Comparison of ENCODE assay signal across 9 cellular contexts in genomic region chr18:47254341-47254939, GRCh38. TPM values are rescaled to one million over a fixed set of nuclear protein-coding genes. Genes with fewer than 3 reads are reported as not detected.
A peak's percentile ranks its signal among the peaks of the same experiment; 100 is the strongest.
DNase-seq lines count a peak whose midpoint lies in the region; ATAC-seq and TF ChIP-seq lines count a peak whose summit lies in the region.
"Had no signal": no experiment of that assay in that cellular context is flagged by ENCODE, and none has a peak within 500 bp of the region (broad histone marks: within the 10 kb centered on the region; RNA-seq: fewer than 3 reads in every experiment).

No MANE protein-coding gene starts in this region.

- TF ChIP-seq CTCF in mucosa of descending colon (IDR thresholded peaks at IDR 0.05), result no peak

- intact Hi-C loops in mucosa of descending colon (cut with DNase I, micrococcal nuclease), result no loop called here

- DNase-seq in GM03348 (ENCODE audit: low spot score), result peak; percentile 50
- peak; percentile 43 for DNase-seq in M059J (ENCODE audit: low read depth)
- DNase-seq in dermis blood vessel endothelial cell, result peak; percentile 69
- peak in 2 of 3 donors; percentile 42 to 56 for DNase-seq in mucosa of descending colon
- DNase-seq in NCI-H1694 (lab: John Stamatoyannopoulos, UW), result no peak
- DNase-seq: naive B cell had no signal

- no peak overlapping the region for H3K4me3 ChIP-seq in mucosa of descending colon

- no peaks in the 10 kb centered on the region for H3K9me3 ChIP-seq in mucosa of descending colon

- no peak for ATAC-seq in mucosa of descending colon
- ATAC-seq in HG03097 (IDR thresholded peaks at IDR 0.05; ENCODE audit: low FRiP score, unreplicated experiment), result no peak
- ATAC-seq in HG02840 (IDR thresholded peaks at IDR 0.05; ENCODE audit: low FRiP score, unreplicated experiment), result no peak
- ATAC-seq in HG03280 (IDR thresholded peaks at IDR 0.05; ENCODE audit: unreplicated experiment), result no peak

- no peaks in the 10 kb centered on the region for H3K4me1 ChIP-seq in mucosa of descending colon (ENCODE audit: low read depth)

- H3K36me3 ChIP-seq in mucosa of descending colon (ENCODE audit: low read depth), result no peaks in the 10 kb centered on the region

RNA-seq across cellular contexts. Expression of gene SKOR2, which starts 3.0 kb away (rescaled TPM):
- not detected in 2 replicates for total RNA-seq in M059J (2014; rRNA removed; shearing (Covaris generic))
- total RNA-seq in dermis blood vessel endothelial cell (not detected in 2 replicates), mucosa of descending colon (not detected)
